ENCODE assay signal across 1 cellular context in the genomic region with DNA sequence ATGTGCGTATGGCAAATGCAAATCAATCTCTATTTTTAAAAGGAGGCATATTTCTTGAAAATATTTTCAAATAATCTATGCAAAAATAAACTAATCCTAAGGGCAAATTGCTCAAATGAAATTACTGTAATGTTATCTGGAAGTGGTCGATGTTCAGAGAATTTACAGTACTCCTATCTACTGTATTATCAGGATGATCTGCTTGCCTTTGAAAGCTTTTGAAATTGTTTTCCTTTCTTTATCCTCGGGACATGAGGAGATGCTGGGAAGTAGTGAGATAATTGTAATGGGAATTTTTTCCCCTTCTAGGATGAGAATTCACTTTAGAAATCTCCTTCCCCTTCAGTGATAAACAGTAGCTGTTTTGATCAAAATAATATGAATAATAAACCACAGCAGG.
TF ChIP-seq lines count a peak whose summit lies in the region.

No MANE protein-coding gene starts in this region.

TF ChIP-seq in GM23338, 12 proteins besides CTCF, POLR2A, EP300 and RAD21 (continued from another document):
- TF ChIP-seq, protein P1, sequence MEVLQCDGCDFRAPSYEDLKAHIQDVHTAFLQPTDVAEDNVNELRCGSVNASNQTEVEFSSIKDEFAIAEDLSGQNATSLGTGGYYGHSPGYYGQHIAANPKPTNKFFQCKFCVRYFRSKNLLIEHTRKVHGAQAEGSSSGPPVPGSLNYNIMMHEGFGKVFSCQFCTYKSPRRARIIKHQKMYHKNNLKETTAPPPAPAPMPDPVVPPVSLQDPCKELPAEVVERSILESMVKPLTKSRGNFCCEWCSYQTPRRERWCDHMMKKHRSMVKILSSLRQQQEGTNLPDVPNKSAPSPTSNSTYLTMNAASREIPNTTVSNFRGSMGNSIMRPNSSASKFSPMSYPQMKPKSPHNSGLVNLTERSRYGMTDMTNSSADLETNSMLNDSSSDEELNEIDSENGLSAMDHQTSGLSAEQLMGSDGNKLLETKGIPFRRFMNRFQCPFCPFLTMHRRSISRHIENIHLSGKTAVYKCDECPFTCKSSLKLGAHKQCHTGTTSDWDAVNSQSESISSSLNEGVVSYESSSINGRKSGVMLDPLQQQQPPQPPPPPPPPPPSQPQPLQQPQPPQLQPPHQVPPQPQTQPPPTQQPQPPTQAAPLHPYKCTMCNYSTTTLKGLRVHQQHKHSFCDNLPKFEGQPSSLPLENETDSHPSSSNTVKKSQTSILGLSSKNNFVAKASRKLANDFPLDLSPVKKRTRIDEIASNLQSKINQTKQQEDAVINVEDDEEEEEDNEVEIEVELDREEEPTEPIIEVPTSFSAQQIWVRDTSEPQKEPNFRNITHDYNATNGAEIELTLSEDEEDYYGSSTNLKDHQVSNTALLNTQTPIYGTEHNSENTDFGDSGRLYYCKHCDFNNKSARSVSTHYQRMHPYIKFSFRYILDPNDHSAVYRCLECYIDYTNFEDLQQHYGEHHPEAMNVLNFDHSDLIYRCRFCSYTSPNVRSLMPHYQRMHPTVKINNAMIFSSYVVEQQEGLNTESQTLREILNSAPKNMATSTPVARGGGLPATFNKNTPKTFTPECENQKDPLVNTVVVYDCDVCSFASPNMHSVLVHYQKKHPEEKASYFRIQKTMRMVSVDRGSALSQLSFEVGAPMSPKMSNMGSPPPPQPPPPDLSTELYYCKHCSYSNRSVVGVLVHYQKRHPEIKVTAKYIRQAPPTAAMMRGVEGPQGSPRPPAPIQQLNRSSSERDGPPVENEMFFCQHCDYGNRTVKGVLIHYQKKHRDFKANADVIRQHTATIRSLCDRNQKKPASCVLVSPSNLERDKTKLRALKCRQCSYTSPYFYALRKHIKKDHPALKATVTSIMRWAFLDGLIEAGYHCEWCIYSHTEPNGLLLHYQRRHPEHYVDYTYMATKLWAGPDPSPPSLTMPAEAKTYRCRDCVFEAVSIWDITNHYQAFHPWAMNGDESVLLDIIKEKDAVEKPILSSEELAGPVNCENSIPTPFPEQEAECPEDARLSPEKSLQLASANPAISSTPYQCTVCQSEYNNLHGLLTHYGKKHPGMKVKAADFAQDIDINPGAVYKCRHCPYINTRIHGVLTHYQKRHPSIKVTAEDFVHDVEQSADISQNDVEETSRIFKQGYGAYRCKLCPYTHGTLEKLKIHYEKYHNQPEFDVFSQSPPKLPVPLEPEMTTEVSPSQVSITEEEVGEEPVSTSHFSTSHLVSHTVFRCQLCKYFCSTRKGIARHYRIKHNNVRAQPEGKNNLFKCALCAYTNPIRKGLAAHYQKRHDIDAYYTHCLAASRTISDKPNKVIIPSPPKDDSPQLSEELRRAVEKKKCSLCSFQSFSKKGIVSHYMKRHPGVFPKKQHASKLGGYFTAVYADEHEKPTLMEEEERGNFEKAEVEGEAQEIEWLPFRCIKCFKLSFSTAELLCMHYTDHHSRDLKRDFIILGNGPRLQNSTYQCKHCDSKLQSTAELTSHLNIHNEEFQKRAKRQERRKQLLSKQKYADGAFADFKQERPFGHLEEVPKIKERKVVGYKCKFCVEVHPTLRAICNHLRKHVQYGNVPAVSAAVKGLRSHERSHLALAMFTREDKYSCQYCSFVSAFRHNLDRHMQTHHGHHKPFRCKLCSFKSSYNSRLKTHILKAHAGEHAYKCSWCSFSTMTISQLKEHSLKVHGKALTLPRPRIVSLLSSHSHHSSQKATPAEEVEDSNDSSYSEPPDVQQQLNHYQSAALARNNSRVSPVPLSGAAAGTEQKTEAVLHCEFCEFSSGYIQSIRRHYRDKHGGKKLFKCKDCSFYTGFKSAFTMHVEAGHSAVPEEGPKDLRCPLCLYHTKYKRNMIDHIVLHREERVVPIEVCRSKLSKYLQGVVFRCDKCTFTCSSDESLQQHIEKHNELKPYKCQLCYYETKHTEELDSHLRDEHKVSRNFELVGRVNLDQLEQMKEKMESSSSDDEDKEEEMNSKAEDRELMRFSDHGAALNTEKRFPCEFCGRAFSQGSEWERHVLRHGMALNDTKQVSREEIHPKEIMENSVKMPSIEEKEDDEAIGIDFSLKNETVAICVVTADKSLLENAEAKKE (CRISPR knock-in tag; IDR thresholded peaks at IDR 0.05), result no peak
- no peak for TF ChIP-seq EZH2 (IDR thresholded peaks at IDR 0.05; ENCODE audit: low read depth, unreplicated experiment)
